ENCODE assay signal across 25 cellular contexts in genomic region chr3:168546707-168547106, GRCh38.
"Had no signal": no experiment of that assay in that cellular context is flagged by ENCODE, and none has a peak within 500 bp of the region (broad histone marks: within the 10 kb centered on the region; RNA-seq: fewer than 3 reads in every experiment).

No MANE protein-coding gene starts in this region.

- H3K36me3 Mint-ChIP-seq: IgD-negative memory B cell had no signal

- ATAC-seq: K562 had no signal

- H3K9ac ChIP-seq: KMS-11 had no signal

- H3K27ac Mint-ChIP-seq: IgD-negative memory B cell had no signal

- H3K27ac ChIP-seq: HL-60, KMS-11, SJSA1, SK-N-MC had no signal

- H3K4me2 ChIP-seq: KMS-11 had no signal

- H3K27me3 Mint-ChIP-seq: IgD-negative memory B cell had no signal

- DNase-seq: Kasumi-1, MV-4-11, NCI-H1048, NCI-H1105, NCI-H1417, NCI-H1436 treated with DMSO at 0.1 percent for 48 hours, NCI-H1694, NCI-H187 treated with DMSO at 0.1 percent for 48 hours, NCI-H2029 treated with DMSO at 0.1 percent for 48 hours, NCI-H2171 treated with DMSO at 0.1 percent for 48 hours, NCI-H345, NCI-H446 treated with DMSO at 0.1 percent for 48 hours, NCI-H510A treated with DMSO at 0.1 percent for 48 hours, NCI-H526, Right ventricle myocardium superior, RPMI8226, SIG-M5 had no signal

- H3K4me3 ChIP-seq: K562, SJSA1, SK-N-MC had no signal

- FAIRE-seq: HTR-8/SVneo, K562, RCC 7860 had no signal

- H3K36me3 ChIP-seq: SJSA1 had no signal

- H3K4me1 ChIP-seq: SJSA1 had no signal

- H3K4me1 Mint-ChIP-seq: IgD-negative memory B cell had no signal

- H3K27me3 ChIP-seq: SJSA1 had no signal

- H3K9me3 ChIP-seq: SJSA1 had no signal

- H3K4me3 Mint-ChIP-seq: IgD-negative memory B cell had no signal
